Comparison of ENCODE assay signal across 29 cellular contexts in the genomic region with DNA sequence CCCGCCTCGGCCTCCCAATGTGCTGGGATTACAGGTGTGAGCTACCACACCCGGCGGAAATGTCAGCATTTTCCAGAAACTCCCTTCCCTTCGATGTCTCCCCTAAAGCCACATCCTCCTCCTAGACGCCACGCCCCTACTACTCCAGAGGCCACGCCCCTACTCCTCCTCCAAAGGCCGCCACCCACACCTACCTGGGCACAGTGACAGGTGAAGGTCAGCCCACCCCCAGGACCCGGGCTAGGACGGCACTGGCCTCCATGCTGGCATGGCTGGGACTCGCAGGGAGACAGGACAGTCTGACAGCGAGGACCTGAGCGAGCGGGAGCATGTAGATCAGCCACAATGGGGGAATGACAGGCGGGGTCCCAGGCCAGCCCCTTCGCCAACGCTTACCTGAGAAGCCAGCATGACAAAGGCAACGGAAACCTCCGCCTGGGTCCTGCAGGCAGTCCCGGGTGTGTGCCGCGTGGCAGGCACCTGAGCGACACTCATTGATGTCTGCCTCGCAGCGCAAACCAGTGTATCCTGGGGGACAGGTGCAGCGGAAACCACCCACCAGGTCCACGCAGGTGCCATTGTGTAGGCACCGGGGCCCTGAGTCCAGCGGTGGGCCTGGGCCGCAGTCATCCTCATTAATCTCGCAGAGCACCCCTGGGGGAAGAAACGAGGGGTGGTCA. TPM values are rescaled to one million over a fixed set of nuclear protein-coding genes. Genes with fewer than 3 reads are reported as not detected.
DNase-seq lines count a peak whose midpoint lies in the region; ATAC-seq and TF ChIP-seq lines count a peak whose summit lies in the region.
"Had no signal": no experiment of that assay in that cellular context is flagged by ENCODE, and none has a peak within 500 bp of the region (broad histone marks: within the 10 kb centered on the region; RNA-seq: fewer than 3 reads in every experiment).

No MANE protein-coding gene starts in this region.

- H3K4me1 ChIP-seq in Caco-2 (no peaks in the 10 kb centered on the region), H9 (ENCODE audit: insufficient read depth, low read length) (no peaks in the 10 kb centered on the region)
- H3K4me1 ChIP-seq: prostate gland, SJCRH30 had no signal

- intact Hi-C loops in Caco-2 (cut with micrococcal nuclease; ENCODE audit: unreplicated experiment) = no loop called here

- no peak for TF ChIP-seq CTCF in Caco-2 (IDR thresholded peaks at IDR 0.05; ENCODE audit: insufficient read depth in 1 of 2, low read depth in 1 of 2, low read length in 1 of 2, severe bottlenecking in 1 of 2, unreplicated experiment in 1 of 2)
- TF ChIP-seq CTCF in H9 (conservative IDR thresholded peaks at IDR 0.05) = no peak
- TF ChIP-seq CTCF in chondrocyte (IDR thresholded peaks at IDR 0.05) = no peak
- no peak for TF ChIP-seq CTCF in nephron progenitor cell (IDR thresholded peaks at IDR 0.05)
- no peak for TF ChIP-seq CTCF in glutamatergic neuron (IDR thresholded peaks at IDR 0.05; ENCODE audit: partially characterized antibody, unreplicated experiment)

- H2BK12ac ChIP-seq in H9 (ENCODE audit: insufficient read length, low read depth, low read length) = no peak overlapping the region

- H2BK120ac ChIP-seq in H9 (ENCODE audit: low read depth, low read length, poor library complexity, severe bottlenecking) = no peak overlapping the region

- H4K5ac ChIP-seq in H9 (ENCODE audit: insufficient read length, low read depth, low read length) = no peak overlapping the region

- H3K27ac Mint-ChIP-seq in Caco-2 (ENCODE audit: unreplicated experiment) = no peak overlapping the region
- H3K27ac Mint-ChIP-seq in H9 = no peak overlapping the region; a peak in 1 of 7 replicates
- peak overlapping the region; percentile 45 for H3K27ac Mint-ChIP-seq in chondrocyte (ENCODE audit: unreplicated experiment)
- H3K27ac Mint-ChIP-seq in nephron progenitor cell = no peak overlapping the region
- H3K27ac Mint-ChIP-seq in glutamatergic neuron (ENCODE audit: unreplicated experiment) = no peak overlapping the region
- H3K27ac Mint-ChIP-seq: CD8-positive, alpha-beta memory T cell; immature natural killer cell had no signal

- H3K4ac ChIP-seq in H9 (ENCODE audit: low read depth, low read length) = no peak overlapping the region

- H3K79me2 ChIP-seq in H9 (ENCODE audit: insufficient read depth, low read length) = no peaks in the 10 kb centered on the region

- no peak overlapping the region for H4K91ac ChIP-seq in H9 (ENCODE audit: insufficient read length, low read depth, low read length)

- H3K23me2 ChIP-seq in H9 (ENCODE audit: insufficient read length, low read depth, low read length, poor library complexity, severe bottlenecking) = no peaks in the 10 kb centered on the region

- no peak overlapping the region for H3K4me3 Mint-ChIP-seq in Caco-2 (ENCODE audit: unreplicated experiment)
- peak overlapping the region in 1 of 2 experiments; percentile 51; a peak in 1 of 5 replicates for H3K4me3 Mint-ChIP-seq in H9
- no peak overlapping the region for H3K4me3 Mint-ChIP-seq in chondrocyte (ENCODE audit: unreplicated experiment)
- peak overlapping the region; percentile 13 for H3K4me3 Mint-ChIP-seq in nephron progenitor cell
- H3K4me3 Mint-ChIP-seq in glutamatergic neuron (ENCODE audit: unreplicated experiment) = no peak overlapping the region
- H3K4me3 Mint-ChIP-seq: CD8-positive, alpha-beta memory T cell; central memory CD8-positive, alpha-beta T cell had no signal

- no peaks in the 10 kb centered on the region for H3K9me3 Mint-ChIP-seq in Caco-2 (ENCODE audit: unreplicated experiment)
- no peaks in the 10 kb centered on the region for H3K9me3 Mint-ChIP-seq in H9
- H3K9me3 Mint-ChIP-seq in chondrocyte (ENCODE audit: low read depth) = no peaks in the 10 kb centered on the region
- no peaks in the 10 kb centered on the region for H3K9me3 Mint-ChIP-seq in nephron progenitor cell
- H3K9me3 Mint-ChIP-seq in glutamatergic neuron (ENCODE audit: unreplicated experiment) = peaks cover 3% of the 10 kb centered on the region
- H3K9me3 Mint-ChIP-seq: CD8-positive, alpha-beta memory T cell; central memory CD8-positive, alpha-beta T cell; immature natural killer cell had no signal

- H3K56ac ChIP-seq in H9 (ENCODE audit: insufficient read length, low read depth, low read length) = no peak overlapping the region

- H2AFZ ChIP-seq in H9 (ENCODE audit: low read length) = no peak overlapping the region

- H3K4me2 ChIP-seq in H9 (ENCODE audit: insufficient read depth, insufficient read length, low read length) = no peak overlapping the region

- H3K18ac ChIP-seq in H9 (ENCODE audit: insufficient read length, low read depth, low read length) = no peak overlapping the region

- no peak overlapping the region for H3K4me3 ChIP-seq in Caco-2 (ENCODE audit: low read depth, low read length)
- H3K4me3 ChIP-seq: GM12878, SJCRH30 had no signal

- H3K14ac ChIP-seq in H9 (ENCODE audit: insufficient read depth, low read length) = no peak overlapping the region

- no peak overlapping the region for H2BK5ac ChIP-seq in H9 (ENCODE audit: insufficient read length, low read length)

- no peak overlapping the region for H3K27ac ChIP-seq in H9 (ENCODE audit: insufficient read length, low read depth, low read length)
- H3K27ac ChIP-seq: prostate gland, sigmoid colon, SJCRH30, transverse colon had no signal

- DNase-seq in Caco-2 (no peak), H9 (peak; percentile 76), chondrocyte (ENCODE audit: low spot score) (no peak), nephron progenitor cell (no peak), glutamatergic neuron (no peak)
- no peak for DNase-seq in activated CD8-positive, alpha-beta memory T cell treated with anti-CD3 and anti-CD28 coated beads, Interleukin-2, amount 50 U/mL, for 48 hours
- DNase-seq: activated CD4-positive, alpha-beta T cell treated with anti-CD3 and anti-CD28 coated beads for 48 hours; activated CD8-positive, alpha-beta memory T cell treated with anti-CD3 and anti-CD28 coated beads for 24 hours; activated gamma-delta T cell treated with Interleukin-2 at 50 U/mL for 16 hours; CD8-positive, alpha-beta memory T cell; EL; hypothalamus; immature natural killer cell; Kasumi-1; left cardiac atrium; mesenchymal stem cell; NCI-H1436 treated with DMSO at 0.1 percent for 48 hours; NCI-H2107; NCI-H446; sigmoid colon; SJCRH30; stimulated activated CD4-positive, alpha-beta T cell treated with anti-CD3 and anti-CD28 coated beads, Interleukin-4, amount 100 ng/mL, for 1 hour; SW 1271; transverse colon had no signal

- H3K9me3 ChIP-seq in Caco-2 (no peaks in the 10 kb centered on the region), H9 (ENCODE audit: control insufficient read depth, low read depth, low read length) (no peaks in the 10 kb centered on the region)
- H3K9me3 ChIP-seq: prostate gland, sigmoid colon, SJCRH30, transverse colon had no signal

- H3K4me1 Mint-ChIP-seq in Caco-2 (ENCODE audit: low read depth, unreplicated experiment) (no peaks in the 10 kb centered on the region), H9 (peaks cover 4 to 16% of the 10 kb centered on the region in 2 experiments), chondrocyte (ENCODE audit: low read depth) (peaks cover 5% of the 10 kb centered on the region), nephron progenitor cell (peaks cover 5% of the 10 kb centered on the region), glutamatergic neuron (ENCODE audit: low read depth, unreplicated experiment) (no peaks in the 10 kb centered on the region)

- H3K36me3 Mint-ChIP-seq in Caco-2 (ENCODE audit: insufficient read depth, unreplicated experiment) (peaks cover 66% of the 10 kb centered on the region), H9 (ENCODE audit: insufficient read depth in 1 of 3, low read depth in 3 of 3) (peaks cover 27 to 77% (median 68%) of the 10 kb centered on the region in 3 experiments), chondrocyte (ENCODE audit: low read depth) (peaks cover 26% of the 10 kb centered on the region), nephron progenitor cell (ENCODE audit: low read depth) (peaks cover 54% of the 10 kb centered on the region), glutamatergic neuron (ENCODE audit: unreplicated experiment) (no peaks in the 10 kb centered on the region)
- H3K36me3 Mint-ChIP-seq: CD8-positive, alpha-beta memory T cell; immature natural killer cell had no signal

- no peak overlapping the region for H4K8ac ChIP-seq in H9 (replicated peaks; ENCODE audit: insufficient read length, low read depth, low read length)

- POLR2A ChIA-PET in Caco-2 (lab: Charles Lee) = no interaction called here

- no peak overlapping the region for H3K9ac ChIP-seq in H9 (ENCODE audit: extremely low read depth, insufficient read length, low read length)

- H3K23ac ChIP-seq in H9 (ENCODE audit: insufficient read length, low read depth, low read length) = no peak overlapping the region

- no peak overlapping the region for H3T11ph ChIP-seq in H9 (ENCODE audit: low read length)

- no CpG with 5 or more reads among the region's 33 CpGs for WGBS in H9 (ENCODE audit: extremely low coverage, insufficient read length, low lambda C conversion rate)

- ATAC-seq in GM21528 (IDR thresholded peaks at IDR 0.05; ENCODE audit: low FRiP score, unreplicated experiment) = no peak
- ATAC-seq: GM12878, left cardiac atrium had no signal

- H3K36me3 ChIP-seq in Caco-2 (ENCODE audit: control insufficient read depth, insufficient read depth, low read length) = peaks cover 1% of the 10 kb centered on the region
- H3K36me3 ChIP-seq: prostate gland, sigmoid colon, transverse colon had no signal

- no peaks in the 10 kb centered on the region for H3K79me1 ChIP-seq in H9 (ENCODE audit: insufficient read depth, low read depth, low read length, poor library complexity, severe bottlenecking)

- BruUV-seq in Caco-2 (replicated peaks; lab: Mats Ljungman, UMichigan) = TSS peak; percentile 13

- H2BK20ac ChIP-seq in H9 (ENCODE audit: low read depth, low read length, poor library complexity, severe bottlenecking) = no peak overlapping the region

- no peaks in the 10 kb centered on the region for H3K27me3 Mint-ChIP-seq in Caco-2 (ENCODE audit: insufficient read depth, unreplicated experiment)
- no peaks in the 10 kb centered on the region for H3K27me3 Mint-ChIP-seq in H9 (ENCODE audit: low read depth)
- H3K27me3 Mint-ChIP-seq in chondrocyte (ENCODE audit: low read depth) = no peaks in the 10 kb centered on the region
- peaks cover 7% of the 10 kb centered on the region for H3K27me3 Mint-ChIP-seq in nephron progenitor cell (ENCODE audit: low read depth, poor library complexity)
- H3K27me3 Mint-ChIP-seq in glutamatergic neuron (ENCODE audit: unreplicated experiment) = peaks cover 4% of the 10 kb centered on the region

- no peak overlapping the region for H2AK5ac ChIP-seq in H9 (ENCODE audit: insufficient read length, low read length)

- H3K27me3 ChIP-seq in Caco-2 (replicated peaks; ENCODE audit: control insufficient read depth, insufficient read depth, low read length) = no peaks in the 10 kb centered on the region
- H3K27me3 ChIP-seq in H9 (ENCODE audit: insufficient read depth, low read length) = no peaks in the 10 kb centered on the region
- H3K27me3 ChIP-seq: SJCRH30 had no signal

- CTCF ChIA-PET in Caco-2 (lab: Charles Lee) = no interaction called here

- no peak overlapping the region for H2BK15ac ChIP-seq in H9 (ENCODE audit: low read depth, low read length)

- no peaks in the 10 kb centered on the region for H4K20me1 ChIP-seq in H9 (ENCODE audit: control insufficient read depth, insufficient read depth, insufficient read length)

RNA-seq across cellular contexts. Expression of a gene that starts 22.0 kb away (rescaled TPM):
- total RNA-seq in Caco-2 (2022) (53.5 and 60.6 TPM in 2 replicates), H9 (2021) (164 and 165 TPM in 2 replicates), chondrocyte (78.6 to 559 TPM (median 553 TPM) in 3 replicates), glutamatergic neuron (ENCODE audit: unreplicated experiment) (3.6 TPM)

RNA-seq across cellular contexts. Expression of a gene that starts 53.5 kb away (rescaled TPM):
- total RNA-seq in Caco-2 (2022) (0.97 and 1.2 TPM in 2 replicates), H9 (2021) (26.7 and 27.4 TPM in 2 replicates), chondrocyte (0.15 to 0.38 TPM in 2 of 3 replicates, not detected in the other), glutamatergic neuron (ENCODE audit: unreplicated experiment) (0.61 TPM)
- total RNA-seq: CD8-positive, alpha-beta memory T cell; dermis microvascular lymphatic vessel endothelial cell; GM12878; sigmoid colon; SJCRH30; transverse colon had no signal

Comparison
In these comparisons a context has a peak if more than half of its experiments do, and no peak if none do; other contexts are left out.
1. RNA of a gene that starts 22.0 kb away (total RNA-seq): 78.6 to 559 TPM in chondrocyte, 164 to 165 TPM in H9 and 53.5 to 60.6 TPM in Caco-2; 3.6 TPM in glutamatergic neuron (single experiment); every median in the first group is over 10 times any median in the second.
2. RNA of a gene that starts 53.5 kb away (total RNA-seq): 26.7 to 27.4 TPM in H9; 0.97 to 1.2 TPM in Caco-2, 0.61 TPM in glutamatergic neuron (single experiment) and 0.15 to 0.38 TPM in chondrocyte; every median in the first group is over 10 times any median in the second.